ENCODE assay signal across 7 cellular contexts in the genomic region with DNA sequence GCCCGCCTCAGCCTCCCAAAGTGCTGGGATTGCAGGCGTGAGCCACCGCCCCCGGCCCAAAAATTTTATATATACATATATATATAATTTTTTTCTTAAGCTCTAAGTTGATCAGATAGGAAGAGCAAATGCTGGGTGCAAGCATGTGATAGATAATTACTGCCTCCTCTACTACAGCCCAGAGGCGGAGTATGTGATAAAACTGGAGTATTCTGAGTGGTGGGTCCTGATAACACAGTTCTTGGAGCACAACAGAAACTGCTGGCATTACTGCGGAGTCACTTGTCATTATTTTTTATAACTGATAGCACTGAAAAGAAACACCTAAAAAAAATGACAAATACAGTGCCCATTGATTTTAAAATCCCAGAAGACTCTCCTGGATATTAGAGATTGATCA.
"Had no signal": no experiment of that assay in that cellular context is flagged by ENCODE, and none has a peak within 500 bp of the region (broad histone marks: within the 10 kb centered on the region; RNA-seq: fewer than 3 reads in every experiment).

No MANE protein-coding gene starts in this region.

- FAIRE-seq: HepG2, HTR-8/SVneo had no signal

- H3K4me2 ChIP-seq: KMS-11 had no signal

- H3K9ac ChIP-seq: KMS-11 had no signal

- DNase-seq: IMR-90, KBM-7, KG1 had no signal

- ATAC-seq: HepG2 had no signal

- H3K27ac ChIP-seq: HL-60, KMS-11 had no signal
